15 cellular contexts compared by ENCODE assay signal in the genomic region with DNA sequence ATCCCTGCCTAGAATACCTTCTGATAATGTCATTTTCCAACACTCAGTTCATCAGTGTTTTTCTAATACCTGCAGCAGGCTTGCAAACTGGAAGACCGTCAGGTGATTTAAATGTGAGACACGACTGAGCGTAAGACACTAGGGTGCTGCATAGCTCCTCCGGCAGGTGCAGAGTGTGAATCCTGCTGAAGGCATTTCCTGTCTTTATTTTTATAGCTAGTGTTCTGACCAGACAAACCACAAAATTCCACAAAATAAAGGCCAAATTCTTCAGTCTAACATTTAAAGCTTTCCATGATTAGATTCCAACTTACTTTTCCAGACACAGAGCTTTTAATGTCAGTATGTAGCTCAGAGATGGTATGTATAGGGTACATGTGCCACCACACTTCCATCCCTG.
DNase-seq lines count a peak whose midpoint lies in the region; ATAC-seq lines count a peak whose summit lies in the region.
"Had no signal": no experiment of that assay in that cellular context is flagged by ENCODE, and none has a peak within 500 bp of the region (broad histone marks: within the 10 kb centered on the region; RNA-seq: fewer than 3 reads in every experiment).

No MANE protein-coding gene starts in this region.

- peaks cover 39% of the 10 kb centered on the region for H3K4me1 ChIP-seq in SJCRH30

- no peaks in the 10 kb centered on the region for H3K36me3 Mint-ChIP-seq in natural killer cell treated with Interleukin-12 subunit alpha and Interleukin-12 subunit beta and Interleukin-15 and Interleukin-18, amount 100 ng/mL, for 72 hours
- H3K36me3 Mint-ChIP-seq: stimulated activated naive B cell treated with anti-CD40 and anti-IgM and Interleukin-4, amounts not matched to agents 10 μg/mL and 1 μg/mL and 100 μg/mL, for 72 hours had no signal

- no peaks in the 10 kb centered on the region for H3K4me1 Mint-ChIP-seq in natural killer cell treated with Interleukin-12 subunit alpha and Interleukin-12 subunit beta and Interleukin-15 and Interleukin-18, amount 100 ng/mL, for 72 hours (ENCODE audit: low read depth in 2 of 2)
- H3K4me1 Mint-ChIP-seq: stimulated activated naive B cell treated with anti-CD40 and anti-IgM and Interleukin-4, amounts not matched to agents 10 μg/mL and 1 μg/mL and 100 μg/mL, for 72 hours had no signal

- DNase-seq in ELR (ENCODE audit: low read depth) (peak; percentile 80), SJCRH30 (peak; percentile 42 to 46), fibroblast of gingiva (ENCODE audit: low read depth) (peak; percentile 36), renal cortical epithelial cell (ENCODE audit: low read depth) (peak; percentile 61), NCI-H82 treated with DMSO at 0.1 percent for 48 hours (lab: John Stamatoyannopoulos, UW; ENCODE audit: unreplicated experiment) (no peak), GOT3 (lab: John Stamatoyannopoulos, UW) (no peak)
- DNase-seq in activated T-cell treated with anti-CD3 and anti-CD28 coated beads, Interleukin-2, amount 50 U/mL, for 1 hour: no peak
- no peak for DNase-seq in natural killer cell treated with Interleukin-12 subunit alpha and Interleukin-12 subunit beta and Interleukin-15 and Interleukin-18, amount 100 ng/mL, for 72 hours (ENCODE audit: low spot score)
- DNase-seq: activated naive CD4-positive, alpha-beta T cell treated with Interleukin-2 at 50 U/mL for 16 hours; CD4-positive, alpha-beta T cell; GDM1; NCI-H2171 treated with DMSO at 0.1 percent for 48 hours; NK-92 treated with Interleukin-12 subunit alpha and Interleukin-12 subunit beta, amount 100 ng/mL, for 24 hours; stimulated activated CD4-positive, alpha-beta T cell treated with anti-CD3 and anti-CD28 coated beads, Interleukin-4, amount 100 ng/mL, for 24 hours; stimulated activated naive B cell treated with anti-CD40 and anti-IgM and Interleukin-4, amounts not matched to agents 10 μg/mL and 1 μg/mL and 100 μg/mL, for 72 hours had no signal

- peak overlapping the region; percentile 89 for H3K27ac ChIP-seq in SJCRH30

- peaks cover 23 to 38% of the 10 kb centered on the region in 2 donors for H3K27me3 Mint-ChIP-seq in natural killer cell treated with Interleukin-12 subunit alpha and Interleukin-12 subunit beta and Interleukin-15 and Interleukin-18, amount 100 ng/mL, for 72 hours

- no peaks in the 10 kb centered on the region for H3K27me3 ChIP-seq in SJCRH30

- H3K27ac Mint-ChIP-seq in natural killer cell treated with Interleukin-12 subunit alpha and Interleukin-12 subunit beta and Interleukin-15 and Interleukin-18, amount 100 ng/mL, for 72 hours: no peak overlapping the region
- H3K27ac Mint-ChIP-seq: CD4-positive, alpha-beta T cell; stimulated activated naive B cell treated with anti-CD40 and anti-IgM and Interleukin-4, amounts not matched to agents 10 μg/mL and 1 μg/mL and 100 μg/mL, for 72 hours had no signal

- no peak overlapping the region for H3K4me3 Mint-ChIP-seq in natural killer cell treated with Interleukin-12 subunit alpha and Interleukin-12 subunit beta and Interleukin-15 and Interleukin-18, amount 100 ng/mL, for 72 hours
- H3K4me3 Mint-ChIP-seq: CD4-positive, alpha-beta T cell; stimulated activated naive B cell treated with anti-CD40 and anti-IgM and Interleukin-4, amounts not matched to agents 10 μg/mL and 1 μg/mL and 100 μg/mL, for 72 hours had no signal

- H3K9me3 Mint-ChIP-seq in natural killer cell treated with Interleukin-12 subunit alpha and Interleukin-12 subunit beta and Interleukin-15 and Interleukin-18, amount 100 ng/mL, for 72 hours: no peaks in the 10 kb centered on the region
- H3K9me3 Mint-ChIP-seq: CD4-positive, alpha-beta T cell; stimulated activated naive B cell treated with anti-CD40 and anti-IgM and Interleukin-4, amounts not matched to agents 10 μg/mL and 1 μg/mL and 100 μg/mL, for 72 hours had no signal

- no peaks in the 10 kb centered on the region for H3K36me3 ChIP-seq in SJCRH30

- ATAC-seq in natural killer cell treated with Interleukin-12 subunit alpha and Interleukin-12 subunit beta and Interleukin-15 and Interleukin-18, amount 100 ng/mL, for 72 hours: no peak
- ATAC-seq: stimulated activated naive B cell treated with anti-CD40 and anti-IgM and Interleukin-4, amounts not matched to agents 10 μg/mL and 1 μg/mL and 100 μg/mL, for 72 hours had no signal

- H3K9me3 ChIP-seq in SJCRH30 (replicated peaks): no peaks in the 10 kb centered on the region

- no peak overlapping the region for H3K4me3 ChIP-seq in SJCRH30

Comparison
In these comparisons a context has a peak if more than half of its experiments do, and no peak if none do; other contexts are left out.
1. DNase-seq: peak in ELR (single experiment), SJCRH30 (2 of 2), fibroblast of gingiva (single experiment) and renal cortical epithelial cell (single experiment); none in activated T-cell treated with anti-CD3 and anti-CD28 coated beads, Interleukin-2, amount 50 U/mL, for 1 hour (single experiment), NCI-H82 treated with DMSO at 0.1 percent for 48 hours (single experiment), natural killer cell treated with Interleukin-12 subunit alpha and Interleukin-12 subunit beta and Interleukin-15 and Interleukin-18, amount 100 ng/mL, for 72 hours (single experiment) and GOT3 (single experiment).